In the genomic region with DNA sequence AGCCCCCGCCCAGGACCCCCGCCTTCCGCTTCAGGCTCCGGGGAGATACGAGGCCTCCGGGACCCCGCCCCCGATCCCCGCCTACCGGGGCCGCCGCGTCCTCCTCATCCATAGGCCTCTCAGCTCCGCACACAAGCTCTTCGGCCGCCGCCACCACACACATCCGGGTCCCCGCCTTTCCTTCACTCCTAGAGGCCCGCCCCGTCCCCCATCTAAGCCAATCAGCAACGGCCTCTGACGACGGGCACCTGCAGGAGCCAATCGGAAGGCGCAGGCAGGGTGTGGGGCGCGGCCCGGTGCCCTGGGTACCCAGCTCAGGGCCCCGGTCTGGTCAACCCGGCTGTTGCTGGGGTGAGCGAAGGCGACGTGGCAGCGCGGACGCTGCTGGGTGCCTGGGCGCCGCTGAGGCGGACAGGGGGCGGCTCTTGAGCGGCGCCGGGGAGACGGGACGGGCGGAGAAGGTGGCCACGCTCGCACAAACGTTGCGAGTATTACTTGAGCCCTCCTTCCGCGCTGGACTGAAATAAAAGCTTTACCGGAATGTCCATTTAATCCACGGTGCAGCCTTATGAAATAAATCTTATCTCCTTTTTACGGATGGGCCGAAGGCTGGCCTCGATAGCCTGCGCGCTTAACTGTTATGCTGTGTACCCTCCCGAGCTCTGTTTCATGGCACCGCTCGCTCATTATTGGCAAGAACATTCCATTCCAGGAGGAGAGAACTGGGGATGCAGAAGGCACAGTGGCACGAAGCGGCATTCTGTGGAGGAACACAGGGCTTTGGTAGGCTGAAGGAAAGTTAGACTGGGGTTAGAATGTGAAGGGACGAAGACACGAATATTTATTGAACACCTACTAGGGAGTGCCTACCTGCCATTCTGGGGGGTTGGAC, we compare ENCODE assay signal across 1 cellular context.
TF ChIP-seq lines count a peak whose summit lies in the region.

A gene with protein sequence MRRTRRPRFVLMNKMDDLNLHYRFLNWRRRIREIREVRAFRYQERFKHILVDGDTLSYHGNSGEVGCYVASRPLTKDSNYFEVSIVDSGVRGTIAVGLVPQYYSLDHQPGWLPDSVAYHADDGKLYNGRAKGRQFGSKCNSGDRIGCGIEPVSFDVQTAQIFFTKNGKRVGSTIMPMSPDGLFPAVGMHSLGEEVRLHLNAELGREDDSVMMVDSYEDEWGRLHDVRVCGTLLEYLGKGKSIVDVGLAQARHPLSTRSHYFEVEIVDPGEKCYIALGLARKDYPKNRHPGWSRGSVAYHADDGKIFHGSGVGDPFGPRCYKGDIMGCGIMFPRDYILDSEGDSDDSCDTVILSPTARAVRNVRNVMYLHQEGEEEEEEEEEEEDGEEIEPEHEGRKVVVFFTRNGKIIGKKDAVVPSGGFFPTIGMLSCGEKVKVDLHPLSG (minus strand): TSS at position 165 of the 892 bp plus-strand sequence. CDS start 57 bp downstream, at position 108.

TF ChIP-seq in HepG2, 621 proteins besides CTCF, POLR2A, EP300 and RAD21 (continued from another document and continues in another):
- TF ChIP-seq, protein P1, sequence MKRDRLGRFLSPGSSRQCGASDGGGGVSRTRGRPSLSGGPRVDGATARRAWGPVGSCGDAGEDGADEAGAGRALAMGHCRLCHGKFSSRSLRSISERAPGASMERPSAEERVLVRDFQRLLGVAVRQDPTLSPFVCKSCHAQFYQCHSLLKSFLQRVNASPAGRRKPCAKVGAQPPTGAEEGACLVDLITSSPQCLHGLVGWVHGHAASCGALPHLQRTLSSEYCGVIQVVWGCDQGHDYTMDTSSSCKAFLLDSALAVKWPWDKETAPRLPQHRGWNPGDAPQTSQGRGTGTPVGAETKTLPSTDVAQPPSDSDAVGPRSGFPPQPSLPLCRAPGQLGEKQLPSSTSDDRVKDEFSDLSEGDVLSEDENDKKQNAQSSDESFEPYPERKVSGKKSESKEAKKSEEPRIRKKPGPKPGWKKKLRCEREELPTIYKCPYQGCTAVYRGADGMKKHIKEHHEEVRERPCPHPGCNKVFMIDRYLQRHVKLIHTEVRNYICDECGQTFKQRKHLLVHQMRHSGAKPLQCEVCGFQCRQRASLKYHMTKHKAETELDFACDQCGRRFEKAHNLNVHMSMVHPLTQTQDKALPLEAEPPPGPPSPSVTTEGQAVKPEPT (CRISPR knock-in tag; IDR thresholded peaks at IDR 0.05; ENCODE audit: low read depth), result no peak
- TF ChIP-seq PITX1 (CRISPR knock-in tag; IDR thresholded peaks at IDR 0.05) (peak; percentile 15; the same call in 1 of the 2 replicates), ZNF572 (CRISPR knock-in tag; IDR thresholded peaks at IDR 0.05) (no peak), ZNF543 (CRISPR knock-in tag; IDR thresholded peaks at IDR 0.05) (no peak), CBX2 (IDR thresholded peaks at IDR 0.05; ENCODE audit: low read depth, low read length) (no peak), CBX2 (CRISPR knock-in tag; IDR thresholded peaks at IDR 0.05; ENCODE audit: low read depth) (no peak), EED (CRISPR knock-in tag; IDR thresholded peaks at IDR 0.05) (no peak), SATB2 (CRISPR knock-in tag; IDR thresholded peaks at IDR 0.05) (no peak), SRSF9 (IDR thresholded peaks at IDR 0.05; ENCODE audit: borderline replicate concordance, insufficient read depth, low read depth, low read length, poor library complexity, severe bottlenecking) (no peak), TEAD2 (CRISPR knock-in tag; IDR thresholded peaks at IDR 0.05) (no peak), ZNF703 (CRISPR knock-in tag; IDR thresholded peaks at IDR 0.05; ENCODE audit: borderline replicate concordance) (no peak), ZNF263 (CRISPR knock-in tag; IDR thresholded peaks at IDR 0.05) (no peak), ZNF24 (IDR thresholded peaks at IDR 0.05) (no peak), SNRNP70 (IDR thresholded peaks at IDR 0.05; ENCODE audit: low read depth, low read length) (no peak), ZNF333 (CRISPR knock-in tag; IDR thresholded peaks at IDR 0.05; ENCODE audit: borderline replicate concordance) (0 out of 2 replicates have a peak, but pooled peaks have one; percentile 23), ZBTB8A (CRISPR knock-in tag; IDR thresholded peaks at IDR 0.05; ENCODE audit: borderline replicate concordance, low read depth) (no peak), ZC3H13 (CRISPR knock-in tag; IDR thresholded peaks at IDR 0.05) (no peak), IKZF4 (CRISPR knock-in tag; IDR thresholded peaks at IDR 0.05; ENCODE audit: borderline replicate concordance, low read depth, not compliant biosample characterization) (no peak), ZNF607 (CRISPR knock-in tag; IDR thresholded peaks at IDR 0.05; ENCODE audit: borderline replicate concordance) (peak; percentile 42; the same call in 1 of the 2 replicates), EHMT2 (IDR thresholded peaks at IDR 0.05; ENCODE audit: borderline replicate concordance, low read depth, low read length) (no peak), ZNF816 (CRISPR knock-in tag; IDR thresholded peaks at IDR 0.05; ENCODE audit: borderline replicate concordance) (no peak), CCAR2 (optimal IDR thresholded peaks at IDR 0.05; ENCODE audit: low read depth, low read length) (no peak), ZNF713 (CRISPR knock-in tag; IDR thresholded peaks at IDR 0.05) (no peak), DR1 (CRISPR knock-in tag; IDR thresholded peaks at IDR 0.05) (peak; percentile 86), SP5 (CRISPR knock-in tag; IDR thresholded peaks at IDR 0.05; ENCODE audit: borderline replicate concordance, low read depth) (0 out of 2 replicates have a peak, but pooled peaks have one; percentile 37), AKAP8 (CRISPR knock-in tag; IDR thresholded peaks at IDR 0.05) (no peak), AHR (CRISPR knock-in tag; IDR thresholded peaks at IDR 0.05) (0 out of 2 replicates have a peak, but pooled peaks have one; percentile 76), IRX3 (CRISPR knock-in tag; IDR thresholded peaks at IDR 0.05; ENCODE audit: borderline replicate concordance, low read depth) (peak; percentile 61; the same call in 1 of the 2 replicates), ZNF772 (CRISPR knock-in tag; IDR thresholded peaks at IDR 0.05) (peak; percentile 80; the same call in 1 of the 2 replicates), JARID2 (CRISPR knock-in tag; IDR thresholded peaks at IDR 0.05; ENCODE audit: insufficient replicate concordance) (peak; percentile 20)
- TF ChIP-seq, protein P2, sequence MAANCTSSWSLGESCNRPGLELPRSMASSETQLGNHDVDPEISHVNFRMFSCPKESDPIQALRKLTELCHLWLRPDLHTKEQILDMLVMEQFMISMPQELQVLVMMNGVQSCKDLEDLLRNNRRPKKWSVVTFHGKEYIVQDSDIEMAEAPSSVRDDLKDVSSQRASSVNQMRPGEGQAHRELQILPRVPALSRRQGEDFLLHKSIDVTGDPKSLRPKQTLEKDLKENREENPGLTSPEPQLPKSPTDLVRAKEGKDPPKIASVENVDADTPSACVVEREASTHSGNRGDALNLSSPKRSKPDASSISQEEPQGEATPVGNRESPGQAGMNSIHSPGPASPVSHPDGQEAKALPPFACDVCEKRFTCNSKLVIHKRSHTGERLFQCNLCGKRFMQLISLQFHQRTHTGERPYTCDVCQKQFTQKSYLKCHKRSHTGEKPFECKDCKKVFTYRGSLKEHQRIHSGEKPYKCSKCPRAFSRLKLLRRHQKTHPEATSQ (CRISPR knock-in tag; IDR thresholded peaks at IDR 0.05; ENCODE audit: borderline replicate concordance), result no peak; the same call in 1 of the 2 replicates
- TF ChIP-seq, protein P3, sequence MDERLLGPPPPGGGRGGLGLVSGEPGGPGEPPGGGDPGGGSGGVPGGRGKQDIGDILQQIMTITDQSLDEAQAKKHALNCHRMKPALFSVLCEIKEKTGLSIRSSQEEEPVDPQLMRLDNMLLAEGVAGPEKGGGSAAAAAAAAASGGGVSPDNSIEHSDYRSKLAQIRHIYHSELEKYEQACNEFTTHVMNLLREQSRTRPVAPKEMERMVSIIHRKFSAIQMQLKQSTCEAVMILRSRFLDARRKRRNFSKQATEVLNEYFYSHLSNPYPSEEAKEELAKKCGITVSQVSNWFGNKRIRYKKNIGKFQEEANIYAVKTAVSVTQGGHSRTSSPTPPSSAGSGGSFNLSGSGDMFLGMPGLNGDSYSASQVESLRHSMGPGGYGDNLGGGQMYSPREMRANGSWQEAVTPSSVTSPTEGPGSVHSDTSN (CRISPR knock-in tag; IDR thresholded peaks at IDR 0.05), result peak; percentile 96
- TF ChIP-seq, protein P4, sequence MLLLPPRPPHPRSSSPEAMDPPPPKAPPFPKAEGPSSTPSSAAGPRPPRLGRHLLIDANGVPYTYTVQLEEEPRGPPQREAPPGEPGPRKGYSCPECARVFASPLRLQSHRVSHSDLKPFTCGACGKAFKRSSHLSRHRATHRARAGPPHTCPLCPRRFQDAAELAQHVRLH (CRISPR knock-in tag; IDR thresholded peaks at IDR 0.05; ENCODE audit: borderline replicate concordance, low read depth), result peak; percentile 57; the same call in 1 of the 2 replicates
- TF ChIP-seq, protein P5, sequence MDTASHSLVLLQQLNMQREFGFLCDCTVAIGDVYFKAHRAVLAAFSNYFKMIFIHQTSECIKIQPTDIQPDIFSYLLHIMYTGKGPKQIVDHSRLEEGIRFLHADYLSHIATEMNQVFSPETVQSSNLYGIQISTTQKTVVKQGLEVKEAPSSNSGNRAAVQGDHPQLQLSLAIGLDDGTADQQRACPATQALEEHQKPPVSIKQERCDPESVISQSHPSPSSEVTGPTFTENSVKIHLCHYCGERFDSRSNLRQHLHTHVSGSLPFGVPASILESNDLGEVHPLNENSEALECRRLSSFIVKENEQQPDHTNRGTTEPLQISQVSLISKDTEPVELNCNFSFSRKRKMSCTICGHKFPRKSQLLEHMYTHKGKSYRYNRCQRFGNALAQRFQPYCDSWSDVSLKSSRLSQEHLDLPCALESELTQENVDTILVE (CRISPR knock-in tag; IDR thresholded peaks at IDR 0.05), result peak; percentile 95
- TF ChIP-seq, protein P6, sequence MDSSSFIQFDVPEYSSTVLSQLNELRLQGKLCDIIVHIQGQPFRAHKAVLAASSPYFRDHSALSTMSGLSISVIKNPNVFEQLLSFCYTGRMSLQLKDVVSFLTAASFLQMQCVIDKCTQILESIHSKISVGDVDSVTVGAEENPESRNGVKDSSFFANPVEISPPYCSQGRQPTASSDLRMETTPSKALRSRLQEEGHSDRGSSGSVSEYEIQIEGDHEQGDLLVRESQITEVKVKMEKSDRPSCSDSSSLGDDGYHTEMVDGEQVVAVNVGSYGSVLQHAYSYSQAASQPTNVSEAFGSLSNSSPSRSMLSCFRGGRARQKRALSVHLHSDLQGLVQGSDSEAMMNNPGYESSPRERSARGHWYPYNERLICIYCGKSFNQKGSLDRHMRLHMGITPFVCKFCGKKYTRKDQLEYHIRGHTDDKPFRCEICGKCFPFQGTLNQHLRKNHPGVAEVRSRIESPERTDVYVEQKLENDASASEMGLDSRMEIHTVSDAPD (CRISPR knock-in tag; IDR thresholded peaks at IDR 0.05), result no peak
- TF ChIP-seq, protein P7, sequence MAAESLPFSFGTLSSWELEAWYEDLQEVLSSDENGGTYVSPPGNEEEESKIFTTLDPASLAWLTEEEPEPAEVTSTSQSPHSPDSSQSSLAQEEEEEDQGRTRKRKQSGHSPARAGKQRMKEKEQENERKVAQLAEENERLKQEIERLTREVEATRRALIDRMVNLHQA (CRISPR knock-in tag; IDR thresholded peaks at IDR 0.05), result no peak
- TF ChIP-seq, protein P8, sequence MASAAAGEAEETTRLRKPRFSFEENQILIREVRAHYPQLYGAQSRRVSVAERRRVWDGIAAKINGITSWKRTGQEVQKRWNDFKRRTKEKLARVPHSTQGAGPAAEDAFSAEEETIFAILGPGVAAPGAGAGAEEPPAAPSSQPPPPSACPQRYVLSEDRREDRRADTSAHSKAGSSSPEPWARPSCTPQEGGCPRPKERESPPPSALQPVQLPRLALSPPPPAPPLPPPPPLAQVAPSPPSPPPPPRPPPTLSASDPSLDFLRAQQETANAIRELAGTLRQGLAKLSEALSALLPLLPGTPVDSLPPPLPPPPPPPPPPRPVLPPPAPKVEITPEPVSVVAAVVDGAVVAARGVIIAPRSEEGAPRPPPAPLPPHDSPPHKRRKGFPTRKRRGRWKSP (CRISPR knock-in tag; IDR thresholded peaks at IDR 0.05), result no peak
- TF ChIP-seq, protein P9, sequence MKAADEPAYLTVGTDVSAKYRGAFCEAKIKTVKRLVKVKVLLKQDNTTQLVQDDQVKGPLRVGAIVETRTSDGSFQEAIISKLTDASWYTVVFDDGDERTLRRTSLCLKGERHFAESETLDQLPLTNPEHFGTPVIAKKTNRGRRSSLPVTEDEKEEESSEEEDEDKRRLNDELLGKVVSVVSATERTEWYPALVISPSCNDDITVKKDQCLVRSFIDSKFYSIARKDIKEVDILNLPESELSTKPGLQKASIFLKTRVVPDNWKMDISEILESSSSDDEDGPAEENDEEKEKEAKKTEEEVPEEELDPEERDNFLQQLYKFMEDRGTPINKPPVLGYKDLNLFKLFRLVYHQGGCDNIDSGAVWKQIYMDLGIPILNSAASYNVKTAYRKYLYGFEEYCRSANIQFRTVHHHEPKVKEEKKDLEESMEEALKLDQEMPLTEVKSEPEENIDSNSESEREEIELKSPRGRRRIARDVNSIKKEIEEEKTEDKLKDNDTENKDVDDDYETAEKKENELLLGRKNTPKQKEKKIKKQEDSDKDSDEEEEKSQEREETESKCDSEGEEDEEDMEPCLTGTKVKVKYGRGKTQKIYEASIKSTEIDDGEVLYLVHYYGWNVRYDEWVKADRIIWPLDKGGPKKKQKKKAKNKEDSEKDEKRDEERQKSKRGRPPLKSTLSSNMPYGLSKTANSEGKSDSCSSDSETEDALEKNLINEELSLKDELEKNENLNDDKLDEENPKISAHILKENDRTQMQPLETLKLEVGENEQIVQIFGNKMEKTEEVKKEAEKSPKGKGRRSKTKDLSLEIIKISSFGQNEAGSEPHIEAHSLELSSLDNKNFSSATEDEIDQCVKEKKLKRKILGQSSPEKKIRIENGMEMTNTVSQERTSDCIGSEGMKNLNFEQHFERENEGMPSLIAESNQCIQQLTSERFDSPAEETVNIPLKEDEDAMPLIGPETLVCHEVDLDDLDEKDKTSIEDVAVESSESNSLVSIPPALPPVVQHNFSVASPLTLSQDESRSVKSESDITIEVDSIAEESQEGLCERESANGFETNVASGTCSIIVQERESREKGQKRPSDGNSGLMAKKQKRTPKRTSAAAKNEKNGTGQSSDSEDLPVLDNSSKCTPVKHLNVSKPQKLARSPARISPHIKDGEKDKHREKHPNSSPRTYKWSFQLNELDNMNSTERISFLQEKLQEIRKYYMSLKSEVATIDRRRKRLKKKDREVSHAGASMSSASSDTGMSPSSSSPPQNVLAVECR (CRISPR knock-in tag; IDR thresholded peaks at IDR 0.05; ENCODE audit: borderline replicate concordance), result peak; percentile 71; the same call in 1 of the 2 replicates
- TF ChIP-seq, protein P10, sequence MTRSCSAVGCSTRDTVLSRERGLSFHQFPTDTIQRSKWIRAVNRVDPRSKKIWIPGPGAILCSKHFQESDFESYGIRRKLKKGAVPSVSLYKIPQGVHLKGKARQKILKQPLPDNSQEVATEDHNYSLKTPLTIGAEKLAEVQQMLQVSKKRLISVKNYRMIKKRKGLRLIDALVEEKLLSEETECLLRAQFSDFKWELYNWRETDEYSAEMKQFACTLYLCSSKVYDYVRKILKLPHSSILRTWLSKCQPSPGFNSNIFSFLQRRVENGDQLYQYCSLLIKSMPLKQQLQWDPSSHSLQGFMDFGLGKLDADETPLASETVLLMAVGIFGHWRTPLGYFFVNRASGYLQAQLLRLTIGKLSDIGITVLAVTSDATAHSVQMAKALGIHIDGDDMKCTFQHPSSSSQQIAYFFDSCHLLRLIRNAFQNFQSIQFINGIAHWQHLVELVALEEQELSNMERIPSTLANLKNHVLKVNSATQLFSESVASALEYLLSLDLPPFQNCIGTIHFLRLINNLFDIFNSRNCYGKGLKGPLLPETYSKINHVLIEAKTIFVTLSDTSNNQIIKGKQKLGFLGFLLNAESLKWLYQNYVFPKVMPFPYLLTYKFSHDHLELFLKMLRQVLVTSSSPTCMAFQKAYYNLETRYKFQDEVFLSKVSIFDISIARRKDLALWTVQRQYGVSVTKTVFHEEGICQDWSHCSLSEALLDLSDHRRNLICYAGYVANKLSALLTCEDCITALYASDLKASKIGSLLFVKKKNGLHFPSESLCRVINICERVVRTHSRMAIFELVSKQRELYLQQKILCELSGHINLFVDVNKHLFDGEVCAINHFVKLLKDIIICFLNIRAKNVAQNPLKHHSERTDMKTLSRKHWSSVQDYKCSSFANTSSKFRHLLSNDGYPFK (CRISPR knock-in tag; IDR thresholded peaks at IDR 0.05; ENCODE audit: borderline replicate concordance), result peak; percentile 59; the same call in 1 of the 2 replicates
